In the genomic region with DNA sequence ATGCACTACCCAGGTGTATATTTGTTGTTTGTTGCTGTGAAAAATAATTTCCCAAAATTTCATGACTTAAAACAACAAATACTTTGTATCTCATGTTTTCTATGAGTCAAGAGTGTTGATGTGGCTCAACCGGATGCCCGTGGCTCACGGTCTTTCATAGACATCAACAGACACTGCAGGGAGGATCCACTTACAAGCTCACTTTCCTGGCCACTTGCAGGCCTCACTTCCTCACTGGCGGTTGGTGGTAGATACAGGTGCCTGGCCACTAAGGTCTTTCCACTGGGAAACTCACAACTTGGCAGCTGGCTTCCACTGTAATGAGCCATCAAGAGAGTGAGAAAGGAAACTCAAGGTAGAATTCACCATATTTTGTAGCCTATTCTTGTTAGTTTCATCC, we compare ENCODE assay signal across 1 cellular context.
TF ChIP-seq lines count a peak whose summit lies in the region.

No MANE protein-coding gene starts in this region.

TF ChIP-seq in HCT116, 20 proteins besides CTCF, POLR2A, EP300 and RAD21 (continued from another document):
- no peak for TF ChIP-seq REST (IDR thresholded peaks at IDR 0.05; ENCODE audit: low read depth)
- no peak for TF ChIP-seq ELF1 (IDR thresholded peaks at IDR 0.05; ENCODE audit: borderline replicate concordance, low read depth)
- TF ChIP-seq, protein P1, sequence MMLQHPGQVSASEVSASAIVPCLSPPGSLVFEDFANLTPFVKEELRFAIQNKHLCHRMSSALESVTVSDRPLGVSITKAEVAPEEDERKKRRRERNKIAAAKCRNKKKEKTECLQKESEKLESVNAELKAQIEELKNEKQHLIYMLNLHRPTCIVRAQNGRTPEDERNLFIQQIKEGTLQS (IDR thresholded peaks at IDR 0.05): no peak
- TF ChIP-seq JUND (IDR thresholded peaks at IDR 0.05): no peak; the same call in 1 of the 2 replicates
- no peak for TF ChIP-seq ZNF274 (IDR thresholded peaks at IDR 0.05; ENCODE audit: low read depth, low read length)
- TF ChIP-seq CBX3 (IDR thresholded peaks at IDR 0.05; ENCODE audit: low read depth): peak; percentile 54; the same call in 1 of the 2 replicates
TF ChIP-seq in HCT116: peak in this region for 5.
